ENCODE assay signal across 27 cellular contexts in the genomic region with DNA sequence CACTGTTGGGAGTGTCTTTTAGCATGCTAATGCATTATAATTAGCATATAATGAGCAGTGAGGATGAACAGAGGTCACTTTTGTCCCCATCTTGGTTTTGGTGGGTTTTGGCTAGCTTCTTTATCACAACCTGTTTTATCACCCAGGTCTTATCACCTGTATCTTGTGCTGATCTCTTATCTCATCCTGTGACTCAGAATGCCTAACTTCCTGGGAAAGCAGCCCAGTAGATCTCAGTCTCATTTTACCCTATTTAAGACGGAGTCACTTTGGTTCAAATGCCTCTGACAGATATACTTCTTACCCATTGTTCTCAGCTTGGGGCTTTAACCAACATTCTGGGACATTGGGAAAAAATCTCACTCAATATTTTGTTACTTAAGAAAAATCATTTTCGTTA.
"Had no signal": no experiment of that assay in that cellular context is flagged by ENCODE, and none has a peak within 500 bp of the region (broad histone marks: within the 10 kb centered on the region; RNA-seq: fewer than 3 reads in every experiment).

No MANE protein-coding gene starts in this region.

- H3K36me3 ChIP-seq: left ventricle myocardium inferior, ovary, prostate gland, stomach, suprapubic skin, thoracic aorta, tibial artery, uterus had no signal

- H3K4me2 ChIP-seq: hepatocyte had no signal

- H3K27ac Mint-ChIP-seq: naive thymus-derived CD4-positive, alpha-beta T cell; natural killer cell treated with Interleukin-12 subunit alpha and Interleukin-12 subunit beta and Interleukin-15 and Interleukin-18, amount 100 ng/mL, for 72 hours; stimulated activated naive B cell treated with anti-CD40 and anti-IgM and Interleukin-4, amounts not matched to agents 10 μg/mL and 1 μg/mL and 100 μg/mL, for 72 hours; type B pancreatic cell had no signal

- H3K27ac ChIP-seq: hepatocyte, left ventricle myocardium inferior, ovary, prostate gland, skin epidermis, stomach, suprapubic skin, thoracic aorta, tibial artery, uterus had no signal

- H3K4me3 Mint-ChIP-seq: naive thymus-derived CD4-positive, alpha-beta T cell; natural killer cell treated with Interleukin-12 subunit alpha and Interleukin-12 subunit beta and Interleukin-15 and Interleukin-18, amount 100 ng/mL, for 72 hours; stimulated activated naive B cell treated with anti-CD40 and anti-IgM and Interleukin-4, amounts not matched to agents 10 μg/mL and 1 μg/mL and 100 μg/mL, for 72 hours; type B pancreatic cell had no signal

- H2AFZ ChIP-seq: hepatocyte had no signal

- ATAC-seq: mucosa of descending colon; naive thymus-derived CD4-positive, alpha-beta T cell; natural killer cell treated with Interleukin-12 subunit alpha and Interleukin-12 subunit beta and Interleukin-15 and Interleukin-18, amount 100 ng/mL, for 72 hours; right cardiac atrium; sciatic nerve; stimulated activated naive B cell treated with anti-CD40 and anti-IgM and Interleukin-4, amounts not matched to agents 10 μg/mL and 1 μg/mL and 100 μg/mL, for 72 hours; stimulated activated naive CD8-positive, alpha-beta T cell treated with anti-CD3 and anti-CD28 coated beads, Interleukin-15, Interleukin-2, amounts not matched to agents 100 U/mL and 50 U/mL, for 24 hours had no signal

- H3K4me1 ChIP-seq: prostate gland, stomach, suprapubic skin, tibial artery, uterus had no signal

- H3K36me3 Mint-ChIP-seq: natural killer cell treated with Interleukin-12 subunit alpha and Interleukin-12 subunit beta and Interleukin-15 and Interleukin-18, amount 100 ng/mL, for 72 hours; stimulated activated naive B cell treated with anti-CD40 and anti-IgM and Interleukin-4, amounts not matched to agents 10 μg/mL and 1 μg/mL and 100 μg/mL, for 72 hours; type B pancreatic cell had no signal

- H3K27me3 ChIP-seq: hepatocyte, ovary, stomach, suprapubic skin, tibial artery, uterus had no signal

- H3K79me2 ChIP-seq: hepatocyte had no signal

- H3K4me3 ChIP-seq: hepatocyte, left ventricle myocardium inferior, lung, mucosa of descending colon, ovary, prostate gland, skin epidermis, stomach, suprapubic skin, thoracic aorta, tibial artery, uterus had no signal

- H3K27me3 Mint-ChIP-seq: stimulated activated naive B cell treated with anti-CD40 and anti-IgM and Interleukin-4, amounts not matched to agents 10 μg/mL and 1 μg/mL and 100 μg/mL, for 72 hours; type B pancreatic cell had no signal

- H3K9me3 ChIP-seq: left ventricle myocardium inferior, mucosa of descending colon, ovary, prostate gland, stomach, suprapubic skin, thoracic aorta, tibial artery, uterus had no signal

- DNase-seq: islet precursor cell; left ventricle myocardium inferior; midbrain; mucosa of descending colon; naive thymus-derived CD4-positive, alpha-beta T cell; ovary; posterior cingulate gyrus; retina; right cardiac atrium; stimulated activated CD4-positive, alpha-beta T cell treated with anti-CD3 and anti-CD28 coated beads, Interleukin-12 subunit alpha, Interleukin-12 subunit beta, amount 100 ng/mL, for 4 hours; stimulated activated CD4-positive, alpha-beta T cell treated with anti-CD3 and anti-CD28 coated beads, Interleukin-15, amount 100 ng/mL, for 24 hours; stimulated activated CD4-positive, alpha-beta T cell treated with anti-CD3 and anti-CD28 coated beads, Interleukin-2, amount 100 ng/mL, for 24 hours; stimulated activated CD4-positive, alpha-beta T cell treated with anti-CD3 and anti-CD28 coated beads, Interleukin-4, amount 100 ng/mL, for 1 hour; stimulated activated naive B cell treated with anti-CD40 and anti-IgM and Interleukin-4, amounts not matched to agents 10 μg/mL and 1 μg/mL and 100 μg/mL, for 72 hours; stimulated activated naive CD8-positive, alpha-beta T cell treated with anti-CD3 and anti-CD28 coated beads, Interleukin-15, Interleukin-2, amounts not matched to agents 100 U/mL and 50 U/mL, for 24 hours; stomach; tibial artery; uterus had no signal

- H3K4me1 Mint-ChIP-seq: naive thymus-derived CD4-positive, alpha-beta T cell; stimulated activated naive B cell treated with anti-CD40 and anti-IgM and Interleukin-4, amounts not matched to agents 10 μg/mL and 1 μg/mL and 100 μg/mL, for 72 hours had no signal
